8 cellular contexts compared by ENCODE assay signal in genomic region chr10:98134431-98135221, GRCh38. TPM values are rescaled to one million over a fixed set of nuclear protein-coding genes. Genes with fewer than 3 reads are reported as not detected.
DNase-seq lines count a peak whose midpoint lies in the region; ATAC-seq and TF ChIP-seq lines count a peak whose summit lies in the region.

Gene R3HCC1L (plus strand): TSS chr10:98134657. CDS start chr10:98208115, 73,458 bp downstream.

- ATAC-seq in HG03439 (IDR thresholded peaks at IDR 0.05; ENCODE audit: unreplicated experiment) (peak; percentile 87), left colon (peak; percentile 96)

- DNase-seq in BJ (ENCODE audit: low read depth) (no peak), GM19238 (ENCODE audit: insufficient read length, low spot score) (peak; percentile 64), NCI-H524 (lab: John Stamatoyannopoulos, UW) (peak; percentile 52 to 69), left colon (peak; percentile 91 to 95)
- peak; percentile 96 for DNase-seq in activated CD4-positive, alpha-beta T cell treated with anti-CD3 and anti-CD28 coated beads for 48 hours
- DNase-seq in stimulated activated CD4-positive, alpha-beta T cell treated with anti-CD3 and anti-CD28 coated beads, Interleukin-1b, Interleukin-23, amount 100 ng/mL, for 4 hours (ENCODE audit: low read depth in 2 of 2) = peak; percentile 89 to 93

- H3K36me3 ChIP-seq in BJ (ENCODE audit: control insufficient read depth, insufficient read depth, low read length) = no peaks in the 10 kb centered on the region

- CTCF ChIA-PET in BJ (lab: Yijun Ruan, JAX) = interaction anchor here (0.8 kb wide), 1 partner anchor 12 kb away, joined by 3 read pairs; no protein-coding TSS in a partner anchor

- intact Hi-C loops in left colon (cut with DNase I, micrococcal nuclease) = no loop called here

- no peak for TF ChIP-seq CTCF in BJ (IDR thresholded peaks at IDR 0.05; ENCODE audit: insufficient read depth, low read depth, low read length)

- POLR2A ChIA-PET in BJ (lab: Charles Lee) = no interaction called here

- peak within 1 kb of the TSS; percentile 76 for H3K27ac ChIP-seq in cingulate gyrus (ENCODE audit: low read depth, low read length)

- H3K4me3 ChIP-seq in BJ (ENCODE audit: low read depth, low read length) = peak within 1 kb of the TSS; percentile 74

- H3K27me3 ChIP-seq in BJ (ENCODE audit: control insufficient read depth, insufficient read depth, low read length) = no peaks in the 10 kb centered on the region

RNA-seq across cellular contexts. Expression of gene R3HCC1L, which starts in this region (rescaled TPM):
- 5.6 and 11.6 TPM in 2 replicates for polyA plus RNA-seq in BJ (2011; rRNA removed)
- polyA minus RNA-seq in BJ (2011; rRNA and poly(A)+ RNA removed) = 7.4 and 8.3 TPM in 2 replicates
- 10 to 100 TPM; 13.9 to 18.1 TPM for total RNA-seq in left colon
